Comparison of ENCODE assay signal across 18 cellular contexts in genomic region chr4:121863787-121864186, GRCh38. TPM values are rescaled to one million over a fixed set of nuclear protein-coding genes. Genes with fewer than 3 reads are reported as not detected.
DNase-seq lines count a peak whose midpoint lies in the region; ATAC-seq and TF ChIP-seq lines count a peak whose summit lies in the region.
"Had no signal": no experiment of that assay in that cellular context is flagged by ENCODE, and none has a peak within 500 bp of the region (broad histone marks: within the 10 kb centered on the region; RNA-seq: fewer than 3 reads in every experiment).

No MANE protein-coding gene starts in this region.

- peaks cover 22% of the 10 kb centered on the region for H3K36me3 Mint-ChIP-seq in activated naive CD8-positive, alpha-beta T cell treated with anti-CD3 and anti-CD28 coated beads for 36 hours
- H3K36me3 Mint-ChIP-seq in activated naive CD8-positive, alpha-beta T cell treated with anti-CD3 and anti-CD28 coated beads, Interleukin-2, amount 50 U/mL, for 24 hours (ENCODE audit: low read depth) = peaks cover 34% of the 10 kb centered on the region

- H3K36me3 ChIP-seq in left lung = peaks cover 0 to 21% of the 10 kb centered on the region in 2 donors

- peaks cover 2% of the 10 kb centered on the region for H3K9me3 Mint-ChIP-seq in activated naive CD8-positive, alpha-beta T cell treated with anti-CD3 and anti-CD28 coated beads for 36 hours
- no peaks in the 10 kb centered on the region for H3K9me3 Mint-ChIP-seq in activated naive CD8-positive, alpha-beta T cell treated with anti-CD3 and anti-CD28 coated beads, Interleukin-2, amount 50 U/mL, for 24 hours

- H3K9me3 ChIP-seq in left lung = no peaks in the 10 kb centered on the region

- H3K27ac ChIP-seq in left lung = no peak overlapping the region
- H3K27ac ChIP-seq: C4-2B, RWPE1 had no signal

- intact Hi-C loops in left lung (cut with DNase I) = no loop called here

- ATAC-seq in activated naive CD8-positive, alpha-beta T cell treated with anti-CD3 and anti-CD28 coated beads, Interleukin-2, amount 50 U/mL, for 24 hours = no peak
- no peak for ATAC-seq in HG02763 (IDR thresholded peaks at IDR 0.05; ENCODE audit: unreplicated experiment)
- no peak for ATAC-seq in HG03108 (IDR thresholded peaks at IDR 0.05; ENCODE audit: unreplicated experiment)
- ATAC-seq in left lung = no peak
- ATAC-seq: PC-3 had no signal

- peaks cover 0 to 5% of the 10 kb centered on the region in 2 donors for H3K4me1 ChIP-seq in left lung

- H3K27me3 ChIP-seq in left lung = no peaks in the 10 kb centered on the region

- no peak overlapping the region for H3K4me3 ChIP-seq in left lung

- H3K27me3 Mint-ChIP-seq in activated naive CD8-positive, alpha-beta T cell treated with anti-CD3 and anti-CD28 coated beads for 36 hours = no peaks in the 10 kb centered on the region
- H3K27me3 Mint-ChIP-seq in activated naive CD8-positive, alpha-beta T cell treated with anti-CD3 and anti-CD28 coated beads, Interleukin-2, amount 50 U/mL, for 24 hours = no peaks in the 10 kb centered on the region

- H3K27ac Mint-ChIP-seq in activated naive CD8-positive, alpha-beta T cell treated with anti-CD3 and anti-CD28 coated beads for 36 hours = peak overlapping the region; percentile 49
- H3K27ac Mint-ChIP-seq in activated naive CD8-positive, alpha-beta T cell treated with anti-CD3 and anti-CD28 coated beads, Interleukin-2, amount 50 U/mL, for 24 hours = no peak overlapping the region

- H3K4me1 Mint-ChIP-seq in activated naive CD8-positive, alpha-beta T cell treated with anti-CD3 and anti-CD28 coated beads for 36 hours = peaks cover 26% of the 10 kb centered on the region
- peaks cover 15% of the 10 kb centered on the region for H3K4me1 Mint-ChIP-seq in activated naive CD8-positive, alpha-beta T cell treated with anti-CD3 and anti-CD28 coated beads, Interleukin-2, amount 50 U/mL, for 24 hours

- TF ChIP-seq CTCF in left lung (IDR thresholded peaks at IDR 0.05) = no peak

- DNase-seq in activated naive CD8-positive, alpha-beta T cell treated with anti-CD3 and anti-CD28 coated beads for 36 hours = no peak
- no peak for DNase-seq in activated naive CD8-positive, alpha-beta T cell treated with anti-CD3 and anti-CD28 coated beads, Interleukin-2, amount 50 U/mL, for 24 hours
- DNase-seq in NCI-H510A treated with DMSO at 0.1 percent for 48 hours (lab: John Stamatoyannopoulos, UW) (peak; percentile 31), cerebellar cortex (ENCODE audit: low spot score) (peak; percentile 2), renal cortical epithelial cell (ENCODE audit: low read depth) (peak; percentile 18), left lung (no peak)
- DNase-seq: DMS153, HCEC 1CT, NCI-H1048, NCI-H1436 treated with DMSO at 0.1 percent for 48 hours, NCI-H2029 treated with DMSO at 0.1 percent for 48 hours, NCI-H226, NCI-H526 treated with DMSO at 0.1 percent for 48 hours, PC-3 had no signal

- H3K4me3 Mint-ChIP-seq in activated naive CD8-positive, alpha-beta T cell treated with anti-CD3 and anti-CD28 coated beads for 36 hours = no peak overlapping the region
- no peak overlapping the region for H3K4me3 Mint-ChIP-seq in activated naive CD8-positive, alpha-beta T cell treated with anti-CD3 and anti-CD28 coated beads, Interleukin-2, amount 50 U/mL, for 24 hours

RNA-seq across cellular contexts. Expression of gene BBS7, which starts 6.5 kb away (rescaled TPM):
- 10 to 100 TPM; 22.7 to 23.9 TPM for total RNA-seq in activated naive CD8-positive, alpha-beta T cell treated with anti-CD3 and anti-CD28 coated beads for 36 hours
- total RNA-seq in renal cortical epithelial cell (27.3 and 31.6 TPM in 2 replicates), left lung (10 to 100 TPM; 12.5 to 17.4 TPM)

RNA-seq across cellular contexts. Expression of gene CCNA2, which starts 40.1 kb away (rescaled TPM):
- total RNA-seq in activated naive CD8-positive, alpha-beta T cell treated with anti-CD3 and anti-CD28 coated beads for 36 hours = 100 to 1,000 TPM; 127 to 128 TPM
- total RNA-seq in renal cortical epithelial cell = 2.5 and 43.2 TPM in 2 replicates
- total RNA-seq in left lung = 1 to 10 TPM; 3.5 to 8.1 TPM

Comparison
In these comparisons a context has a peak if more than half of its experiments do, and no peak if none do; other contexts are left out.
1. DNase-seq: peak in NCI-H510A treated with DMSO at 0.1 percent for 48 hours (single experiment), cerebellar cortex (single experiment) and renal cortical epithelial cell (single experiment); none in activated naive CD8-positive, alpha-beta T cell treated with anti-CD3 and anti-CD28 coated beads for 36 hours (single experiment), activated naive CD8-positive, alpha-beta T cell treated with anti-CD3 and anti-CD28 coated beads, Interleukin-2, amount 50 U/mL, for 24 hours (single experiment) and left lung (0 of 2).